ENCODE assay signal across 14 cellular contexts in the genomic region with DNA sequence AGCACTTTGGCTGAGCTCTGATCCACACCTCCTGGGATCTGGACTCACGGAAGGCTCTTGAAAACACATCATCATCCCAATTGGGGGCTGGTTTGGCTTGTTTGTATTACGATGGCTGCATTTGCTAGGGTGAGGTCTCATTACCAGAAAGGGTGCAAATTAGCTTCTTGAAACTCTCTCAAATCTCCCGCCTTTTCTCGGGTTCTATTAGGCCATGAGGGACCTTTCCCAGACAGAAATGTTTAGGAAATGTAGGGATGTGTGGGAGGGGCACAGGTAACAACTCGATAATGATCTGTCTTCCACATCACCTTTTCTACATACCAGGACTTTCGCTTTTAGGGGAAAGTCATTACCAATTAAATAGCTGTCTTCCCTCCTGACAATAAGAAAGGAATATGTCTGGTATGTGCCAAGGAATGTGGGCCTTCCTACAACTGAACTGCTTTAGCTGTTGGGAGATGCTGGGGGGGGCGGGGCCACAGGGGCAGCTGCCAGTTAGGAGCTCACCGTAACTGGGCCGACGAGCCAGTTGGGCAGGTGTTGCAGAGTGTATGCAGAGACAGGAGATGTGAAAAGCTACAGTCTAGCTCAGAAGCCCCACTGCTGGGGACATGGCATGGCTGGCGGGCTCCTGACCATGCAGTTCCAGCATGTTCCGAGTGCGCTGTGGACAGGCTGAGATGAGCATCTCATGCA.
DNase-seq lines count a peak whose midpoint lies in the region; TF ChIP-seq lines count a peak whose summit lies in the region.
"Had no signal": no experiment of that assay in that cellular context is flagged by ENCODE, and none has a peak within 500 bp of the region (broad histone marks: within the 10 kb centered on the region; RNA-seq: fewer than 3 reads in every experiment).

No MANE protein-coding gene starts in this region.

- no peak overlapping the region for H3K23ac ChIP-seq in neuronal stem cell (ENCODE audit: low read depth, low read length, poor library complexity)

- no peak overlapping the region for H2BK12ac ChIP-seq in neuronal stem cell (ENCODE audit: low read length)

- H3K79me2 ChIP-seq in hepatocyte = no peaks in the 10 kb centered on the region

- H3K4me2 ChIP-seq in hepatocyte = no peak overlapping the region
- no peak overlapping the region for H3K4me2 ChIP-seq in neuronal stem cell (ENCODE audit: insufficient read depth, low read length, poor library complexity, severe bottlenecking)

- no peak overlapping the region for H4K8ac ChIP-seq in neuronal stem cell (ENCODE audit: low read depth, low read length)

- WGBS in hepatocyte (ENCODE audit: low lambda C conversion rate, missing lambda C conversion rate) = 73% methylated on average over 12 of the region's 13 CpGs
- 75 to 81% (median 79%) methylated on average over 12 to 13 of the region's 13 CpGs for WGBS in spleen, 5 donors
- WGBS in neuronal stem cell (ENCODE audit: extremely low coverage in 2 of 2, insufficient read length in 2 of 2, insufficient replicate concordance in 1 of 2), 2 donors = no CpG with 5 or more reads among the region's 13 CpGs

- H3K27ac ChIP-seq in hepatocyte = no peak overlapping the region
- H3K27ac ChIP-seq in spleen = no peak overlapping the region
- H3K27ac ChIP-seq in neuronal stem cell (replicated peaks; ENCODE audit: low read length) = no peak overlapping the region
- H3K27ac ChIP-seq: body of pancreas had no signal

- H2AFZ ChIP-seq in hepatocyte (no peak overlapping the region), neuronal stem cell (ENCODE audit: low read length) (no peak overlapping the region)

- H3K4me3 Mint-ChIP-seq in osteocyte (ENCODE audit: unreplicated experiment) = no peak overlapping the region
- H3K4me3 Mint-ChIP-seq: activated naive CD4-positive, alpha-beta T cell treated with anti-CD3 and anti-CD28 coated beads, Interleukin-2, amount 10 ng/mL, durations not matched to agents 7 days and 5 days; neural crest cell; stimulated activated naive B cell treated with anti-CD40 and anti-IgM and Interleukin-4, amounts not matched to agents 10 μg/mL and 1 μg/mL and 100 μg/mL, for 72 hours had no signal

- H3K4ac ChIP-seq in neuronal stem cell (ENCODE audit: low read length) = no peak overlapping the region

- H2BK120ac ChIP-seq in neuronal stem cell (ENCODE audit: low read depth, low read length) = no peak overlapping the region

- no peak overlapping the region for H3K9ac ChIP-seq in neuronal stem cell (ENCODE audit: low read depth, low read length, poor library complexity)

- H3K27me3 Mint-ChIP-seq in osteocyte (ENCODE audit: unreplicated experiment) = peaks cover 69% of the 10 kb centered on the region

- H3K18ac ChIP-seq in neuronal stem cell (ENCODE audit: low read length) = no peak overlapping the region

- no peak overlapping the region for H2BK15ac ChIP-seq in neuronal stem cell (ENCODE audit: low read length)

- H4K91ac ChIP-seq in neuronal stem cell (ENCODE audit: low read depth, low read length, poor library complexity) = no peak overlapping the region

- H3K36me3 ChIP-seq in hepatocyte (replicated peaks; ENCODE audit: insufficient read depth, low read depth) (no peaks in the 10 kb centered on the region), spleen (no peaks in the 10 kb centered on the region), neuronal stem cell (replicated peaks in 1 of 2; ENCODE audit: control insufficient read depth in 2 of 2, insufficient read depth in 2 of 2, low read length in 2 of 2) (no peaks in the 10 kb centered on the region)
- H3K36me3 ChIP-seq: BE2C, HAP-1 had no signal

- DNase-seq in EL = peak; percentile 18
- peak; percentile 19 to 80 for DNase-seq in NCI-H526 (lab: John Stamatoyannopoulos, UW)
- DNase-seq in hepatocyte (ENCODE audit: low spot score) = peak; percentile 29
- DNase-seq in osteocyte (ENCODE audit: extremely low spot score, unreplicated experiment) = peak; percentile 71
- DNase-seq in spleen = no peak
- DNase-seq in neuronal stem cell (ENCODE audit: low spot score) = no peak
- DNase-seq in NCI-H187 (lab: John Stamatoyannopoulos, UW) = no peak
- DNase-seq: activated naive CD4-positive, alpha-beta T cell treated with anti-CD3 and anti-CD28 coated beads, Interleukin-2, amount 10 ng/mL, durations not matched to agents 7 days and 5 days; BE2C; body of pancreas; DMS79 treated with DMSO at 0.1 percent for 48 hours; stimulated activated naive B cell treated with anti-CD40 and anti-IgM and Interleukin-4, amounts not matched to agents 10 μg/mL and 1 μg/mL and 100 μg/mL, for 72 hours had no signal

- H3K27ac Mint-ChIP-seq in osteocyte (ENCODE audit: unreplicated experiment) = no peak overlapping the region
- H3K27ac Mint-ChIP-seq: activated naive CD4-positive, alpha-beta T cell treated with anti-CD3 and anti-CD28 coated beads, Interleukin-2, amount 10 ng/mL, durations not matched to agents 7 days and 5 days had no signal

- intact Hi-C loops in spleen (cut with DNase I; ENCODE audit: low total_unique reads) = loop anchor here (10.0 kb wide), 1 partner anchor 112 kb away; no protein-coding TSS in a partner anchor

- TF ChIP-seq POLR2A in spleen (IDR thresholded peaks at IDR 0.05) = no peak

- TF ChIP-seq CTCF in hepatocyte (IDR thresholded peaks at IDR 0.05; ENCODE audit: poor library complexity) = no peak
- TF ChIP-seq CTCF in osteocyte (IDR thresholded peaks at IDR 0.05) = no peak
- TF ChIP-seq CTCF in spleen (IDR thresholded peaks at IDR 0.05 in 8 of 11, conservative IDR thresholded peaks at IDR 0.05 in 3 of 11) = no peak

- H3K4me3 ChIP-seq in hepatocyte (no peak overlapping the region), spleen (no peak overlapping the region), neuronal stem cell (ENCODE audit: low read length in 2 of 2) (no peak overlapping the region)
- H3K4me3 ChIP-seq: body of pancreas, HAP-1 had no signal

- H2AK5ac ChIP-seq in neuronal stem cell (ENCODE audit: low read depth, low read length) = no peak overlapping the region

- H3K9me3 ChIP-seq in hepatocyte (ENCODE audit: low read depth) (no peaks in the 10 kb centered on the region), spleen (no peaks in the 10 kb centered on the region), neuronal stem cell (replicated peaks in 1 of 2; ENCODE audit: control insufficient read depth in 2 of 2, insufficient read depth in 1 of 2, low read depth in 1 of 2, low read length in 2 of 2) (no peaks in the 10 kb centered on the region)
- H3K9me3 ChIP-seq: BE2C, body of pancreas, HAP-1 had no signal

- no peak overlapping the region for H2BK5ac ChIP-seq in neuronal stem cell (ENCODE audit: low read length)

- H3K9me3 Mint-ChIP-seq in osteocyte (ENCODE audit: unreplicated experiment) = no peaks in the 10 kb centered on the region
- H3K9me3 Mint-ChIP-seq: activated naive CD4-positive, alpha-beta T cell treated with anti-CD3 and anti-CD28 coated beads, Interleukin-2, amount 10 ng/mL, durations not matched to agents 7 days and 5 days; neural crest cell had no signal

- no peaks in the 10 kb centered on the region for H3K27me3 ChIP-seq in hepatocyte
- H3K27me3 ChIP-seq in spleen (replicated peaks in 1 of 7) = peaks cover 0 to 52% (median 0%) of the 10 kb centered on the region in 7 donors
- peaks cover 0 to 1% (median 0%) of the 10 kb centered on the region in 3 experiments for H3K27me3 ChIP-seq in neuronal stem cell (ENCODE audit: control insufficient read depth in 3 of 3, insufficient read depth in 3 of 3, low read depth in 1 of 3, low read length in 3 of 3)
- H3K27me3 ChIP-seq: BE2C, body of pancreas had no signal

- H3K9me2 ChIP-seq in hepatocyte (replicated peaks; ENCODE audit: insufficient read depth) = no peaks in the 10 kb centered on the region

- no peaks in the 10 kb centered on the region for H3K36me3 Mint-ChIP-seq in osteocyte (ENCODE audit: unreplicated experiment)
- H3K36me3 Mint-ChIP-seq: activated naive CD4-positive, alpha-beta T cell treated with anti-CD3 and anti-CD28 coated beads, Interleukin-2, amount 10 ng/mL, durations not matched to agents 7 days and 5 days; stimulated activated naive B cell treated with anti-CD40 and anti-IgM and Interleukin-4, amounts not matched to agents 10 μg/mL and 1 μg/mL and 100 μg/mL, for 72 hours had no signal

- no peaks in the 10 kb centered on the region for H3K79me1 ChIP-seq in neuronal stem cell (ENCODE audit: low read depth, low read length)

- H3K4me1 Mint-ChIP-seq in osteocyte (ENCODE audit: unreplicated experiment) = no peaks in the 10 kb centered on the region

- H3K4me1 ChIP-seq in hepatocyte (ENCODE audit: insufficient read depth) = no peaks in the 10 kb centered on the region
- peaks cover 0 to 10% (median 0%) of the 10 kb centered on the region in 6 donors for H3K4me1 ChIP-seq in spleen
- H3K4me1 ChIP-seq in neuronal stem cell (ENCODE audit: control insufficient read depth in 2 of 2, insufficient read depth in 1 of 2, low read depth in 1 of 2, low read length in 2 of 2) = peaks cover 7 to 22% of the 10 kb centered on the region in 2 donors
- H3K4me1 ChIP-seq: BE2C, body of pancreas, HAP-1 had no signal

- no peaks in the 10 kb centered on the region for H4K20me1 ChIP-seq in hepatocyte (ENCODE audit: insufficient read depth, poor library complexity, severe bottlenecking)

- H3K14ac ChIP-seq in neuronal stem cell (ENCODE audit: low read length) = no peak overlapping the region

Comparison
In these comparisons a context has a peak if more than half of its experiments do, and no peak if none do; other contexts are left out.
1. DNase-seq: peak in EL (single experiment), NCI-H526 (2 of 2), hepatocyte (single experiment) and osteocyte (single experiment); none in spleen (single experiment), neuronal stem cell (single experiment) and NCI-H187 (0 of 2).